Comparison of ENCODE assay signal across 1 cellular context in genomic region chr6:146881228-146882181, GRCh38.
TF ChIP-seq lines count a peak whose summit lies in the region.

No MANE protein-coding gene starts in this region.

TF ChIP-seq in K562, 482 proteins besides CTCF, POLR2A, EP300 and RAD21 (continued from another document and continues in another):
- TF ChIP-seq GABPA (tag; conservative IDR thresholded peaks at IDR 0.05; ENCODE audit: low read depth) (peak; percentile 13; the same call in 1 of the 2 replicates), ZNF140 (CRISPR knock-in tag; IDR thresholded peaks at IDR 0.05) (no peak), ZFP91 (CRISPR knock-in tag; IDR thresholded peaks at IDR 0.05) (no peak), HNRNPUL1 (IDR thresholded peaks at IDR 0.05; ENCODE audit: low read length) (no peak), SREBF2 (CRISPR knock-in tag; IDR thresholded peaks at IDR 0.05) (no peak), FOXP1 (CRISPR knock-in tag; IDR thresholded peaks at IDR 0.05) (no peak), OTX1 (CRISPR knock-in tag; IDR thresholded peaks at IDR 0.05) (peak; percentile 51; the same call in 1 of the 2 replicates), ARID3B (CRISPR knock-in tag; IDR thresholded peaks at IDR 0.05; ENCODE audit: borderline replicate concordance) (no peak), GTF3C2 (IDR thresholded peaks at IDR 0.05; ENCODE audit: borderline replicate concordance, extremely low read depth, insufficient read length) (no peak), ZKSCAN1 (IDR thresholded peaks at IDR 0.05; ENCODE audit: low read depth, low read length) (no peak), WHSC1 (IDR thresholded peaks at IDR 0.05; ENCODE audit: low read length) (no peak), PKNOX1 (IDR thresholded peaks at IDR 0.05) (peak; percentile 74), ZNF695 (CRISPR knock-in tag; IDR thresholded peaks at IDR 0.05) (no peak), ZNF518B (CRISPR knock-in tag; IDR thresholded peaks at IDR 0.05) (0 out of 2 replicates have a peak, but pooled peaks have one; percentile 7), CUX1 (CRISPR knock-in tag; IDR thresholded peaks at IDR 0.05) (no peak), CREM (IDR thresholded peaks at IDR 0.05; ENCODE audit: low read depth) (0 out of 2 replicates have a peak, but pooled peaks have one; percentile 4), CBX5 (IDR thresholded peaks at IDR 0.05; ENCODE audit: borderline replicate concordance, low read depth) (no peak), POLR2B (IDR thresholded peaks at IDR 0.05; ENCODE audit: low read depth, partially characterized antibody) (no peak), HINFP (tag; conservative IDR thresholded peaks at IDR 0.05; ENCODE audit: low read depth) (no peak), ZNF354B (CRISPR knock-in tag; IDR thresholded peaks at IDR 0.05) (no peak), ZNF280B (CRISPR knock-in tag; IDR thresholded peaks at IDR 0.05) (no peak), THAP12 (CRISPR knock-in tag; IDR thresholded peaks at IDR 0.05) (no peak), SMAD4 (CRISPR knock-in tag; conservative IDR thresholded peaks at IDR 0.05) (peak; percentile 71), FIP1L1 (IDR thresholded peaks at IDR 0.05; ENCODE audit: low read depth, low read length, poor library complexity, severe bottlenecking) (no peak), CEBPG (CRISPR knock-in tag; IDR thresholded peaks at IDR 0.05) (no peak; the same call in 1 of the 2 replicates), CEBPG (tag; conservative IDR thresholded peaks at IDR 0.05 in 1 of 2, IDR thresholded peaks at IDR 0.05 in 1 of 2) (peak; percentile 84 to 91), TFAP4 (CRISPR knock-in tag; IDR thresholded peaks at IDR 0.05; ENCODE audit: borderline replicate concordance) (peak; percentile 88), SRSF3 (IDR thresholded peaks at IDR 0.05; ENCODE audit: insufficient read depth, low read length) (no peak), MBD2 (IDR thresholded peaks at IDR 0.05; ENCODE audit: borderline replicate concordance, low read depth) (0 out of 2 replicates have a peak, but pooled peaks have one; percentile 11), SNIP1 (IDR thresholded peaks at IDR 0.05; ENCODE audit: low read depth) (no peak), PYGO2 (tag; IDR thresholded peaks at IDR 0.05) (no peak; the same call in 1 of the 2 replicates)
